In genomic region chr2:241775223-241776177, GRCh38 we compare ENCODE assay signal across 16 cellular contexts. TPM values are rescaled to one million over a fixed set of nuclear protein-coding genes. Genes with fewer than 3 reads are reported as not detected.
DNase-seq lines count a peak whose midpoint lies in the region; ATAC-seq and TF ChIP-seq lines count a peak whose summit lies in the region.
"Had no signal": no experiment of that assay in that cellular context is flagged by ENCODE, and none has a peak within 500 bp of the region (broad histone marks: within the 10 kb centered on the region; RNA-seq: fewer than 3 reads in every experiment).

No MANE protein-coding gene starts in this region.

- H2AK5ac ChIP-seq in mesendoderm (ENCODE audit: low read length): no peak overlapping the region

- WGBS in mesendoderm (ENCODE audit: extremely low coverage, insufficient coverage, low lambda C conversion rate): no CpG with 5 or more reads among the region's 34 CpGs

- H3K27ac ChIP-seq in mesendoderm (ENCODE audit: low read depth, low read length): no peak overlapping the region
- H3K27ac ChIP-seq: ascending aorta had no signal

- H2BK5ac ChIP-seq in mesendoderm (ENCODE audit: low read length): no peak overlapping the region

- TF ChIP-seq CTCF in natural killer cell (IDR thresholded peaks at IDR 0.05): no peak

- H3K4me1 Mint-ChIP-seq in natural killer cell treated with Interleukin-12 subunit alpha and Interleukin-12 subunit beta and Interleukin-15 and Interleukin-18, amount 100 ng/mL, for 72 hours (ENCODE audit: low read depth in 2 of 2): peaks cover 7 to 15% of the 10 kb centered on the region in 2 donors
- H3K4me1 Mint-ChIP-seq in natural killer cell: peaks cover 0 to 5% of the 10 kb centered on the region in 2 donors
- H3K4me1 Mint-ChIP-seq in T-helper 17 cell: peaks cover 10% of the 10 kb centered on the region
- H3K4me1 Mint-ChIP-seq in activated CD4-positive, alpha-beta T cell treated with anti-CD3 and anti-CD28 coated beads, Interleukin-2, amount 10 ng/mL, durations not matched to agents 24 days and 14 days: peaks cover 10% of the 10 kb centered on the region

- no peak for DNase-seq in natural killer cell treated with Interleukin-12 subunit alpha and Interleukin-12 subunit beta and Interleukin-15 and Interleukin-18, amount 100 ng/mL, for 72 hours (ENCODE audit: low spot score)
- no peak for DNase-seq in natural killer cell
- DNase-seq in T-helper 17 cell: no peak
- DNase-seq in mesendoderm: no peak
- no peak for DNase-seq in occipital lobe (lab: John Stamatoyannopoulos, UW)
- no peak for DNase-seq in activated CD4-positive, alpha-beta T cell treated with anti-CD3 and anti-CD28 coated beads, Interleukin-2, amount 10 ng/mL, durations not matched to agents 24 days and 14 days
- no peak for DNase-seq in SIG-M5 treated with dmso at 0.1 percent for 504 hours (lab: John Stamatoyannopoulos, UW; ENCODE audit: unreplicated experiment)
- DNase-seq: activated CD8-positive, alpha-beta T cell treated with anti-CD3 and anti-CD28 coated beads for 36 hours; NCI-H510A treated with DMSO at 0.1 percent for 48 hours had no signal

- H3K4me2 ChIP-seq in mesendoderm (ENCODE audit: low read length): no peak overlapping the region

- H3K9ac ChIP-seq in mesendoderm (ENCODE audit: low read length): no peak overlapping the region

- peak; percentile 6 to 21 for ATAC-seq in natural killer cell treated with Interleukin-12 subunit alpha and Interleukin-12 subunit beta and Interleukin-15 and Interleukin-18, amount 100 ng/mL, for 72 hours
- ATAC-seq in natural killer cell (no peak), T-helper 17 cell (no peak), HG02973 (IDR thresholded peaks at IDR 0.05; ENCODE audit: unreplicated experiment) (no peak)
- ATAC-seq: activated CD8-positive, alpha-beta T cell treated with anti-CD3 and anti-CD28 coated beads for 36 hours; naive thymus-derived CD4-positive, alpha-beta T cell; stimulated activated memory B cell treated with anti-CD40 and anti-IgM and Interleukin-4, amounts not matched to agents 10 μg/mL and 1 μg/mL and 100 μg/mL, for 72 hours had no signal

- H3K18ac ChIP-seq in mesendoderm (ENCODE audit: low read length): no peak overlapping the region

- H3K56ac ChIP-seq in mesendoderm (ENCODE audit: low read length): peak overlapping the region; percentile 42

- no peaks in the 10 kb centered on the region for H3K27me3 Mint-ChIP-seq in natural killer cell treated with Interleukin-12 subunit alpha and Interleukin-12 subunit beta and Interleukin-15 and Interleukin-18, amount 100 ng/mL, for 72 hours
- H3K27me3 Mint-ChIP-seq in natural killer cell (ENCODE audit: low read depth in 2 of 2) (peaks cover 8 to 14% of the 10 kb centered on the region in 2 donors), T-helper 17 cell (no peaks in the 10 kb centered on the region)
- no peaks in the 10 kb centered on the region for H3K27me3 Mint-ChIP-seq in activated CD4-positive, alpha-beta T cell treated with anti-CD3 and anti-CD28 coated beads, Interleukin-2, amount 10 ng/mL, durations not matched to agents 24 days and 14 days
- H3K27me3 Mint-ChIP-seq: activated CD8-positive, alpha-beta T cell treated with anti-CD3 and anti-CD28 coated beads for 36 hours; naive thymus-derived CD4-positive, alpha-beta T cell had no signal

- no peak overlapping the region for H3K4me3 ChIP-seq in mesendoderm (ENCODE audit: low read length)
- H3K4me3 ChIP-seq: ascending aorta had no signal

- no peak overlapping the region for H4K5ac ChIP-seq in mesendoderm (ENCODE audit: low read length)

- H3K36me3 ChIP-seq in mesendoderm (ENCODE audit: control insufficient read depth, insufficient read depth, low read length): no peaks in the 10 kb centered on the region
- H3K36me3 ChIP-seq: ascending aorta had no signal

- H2BK15ac ChIP-seq in mesendoderm (replicated peaks; ENCODE audit: low read depth): no peak overlapping the region

- H3K4me1 ChIP-seq in mesendoderm (ENCODE audit: control insufficient read depth, low read depth, low read length): peaks cover 4% of the 10 kb centered on the region
- H3K4me1 ChIP-seq: ascending aorta had no signal

- H3K23ac ChIP-seq in mesendoderm (ENCODE audit: low read length): no peak overlapping the region

- H3K27me3 ChIP-seq in mesendoderm (ENCODE audit: insufficient read depth, low read length, poor library complexity): no peaks in the 10 kb centered on the region

- H3K4me3 Mint-ChIP-seq in natural killer cell treated with Interleukin-12 subunit alpha and Interleukin-12 subunit beta and Interleukin-15 and Interleukin-18, amount 100 ng/mL, for 72 hours: no peak overlapping the region
- no peak overlapping the region for H3K4me3 Mint-ChIP-seq in natural killer cell
- H3K4me3 Mint-ChIP-seq in T-helper 17 cell: no peak overlapping the region
- no peak overlapping the region for H3K4me3 Mint-ChIP-seq in activated CD4-positive, alpha-beta T cell treated with anti-CD3 and anti-CD28 coated beads, Interleukin-2, amount 10 ng/mL, durations not matched to agents 24 days and 14 days
- H3K4me3 Mint-ChIP-seq: activated CD8-positive, alpha-beta T cell treated with anti-CD3 and anti-CD28 coated beads for 36 hours; CD14-positive monocyte; HFFc6; naive thymus-derived CD4-positive, alpha-beta T cell; stimulated activated memory B cell treated with anti-CD40 and anti-IgM and Interleukin-4, amounts not matched to agents 10 μg/mL and 1 μg/mL and 100 μg/mL, for 72 hours had no signal

- H3K9me3 ChIP-seq in T-helper 17 cell (ENCODE audit: control insufficient read depth, low read length, poor library complexity, severe bottlenecking): no peaks in the 10 kb centered on the region
- H3K9me3 ChIP-seq: ascending aorta had no signal

- no peaks in the 10 kb centered on the region for H3K36me3 Mint-ChIP-seq in natural killer cell treated with Interleukin-12 subunit alpha and Interleukin-12 subunit beta and Interleukin-15 and Interleukin-18, amount 100 ng/mL, for 72 hours
- H3K36me3 Mint-ChIP-seq in natural killer cell: no peaks in the 10 kb centered on the region
- H3K36me3 Mint-ChIP-seq in T-helper 17 cell (ENCODE audit: low read depth): no peaks in the 10 kb centered on the region
- no peaks in the 10 kb centered on the region for H3K36me3 Mint-ChIP-seq in activated CD4-positive, alpha-beta T cell treated with anti-CD3 and anti-CD28 coated beads, Interleukin-2, amount 10 ng/mL, durations not matched to agents 24 days and 14 days (ENCODE audit: low read depth)
- H3K36me3 Mint-ChIP-seq: CD14-positive monocyte; naive thymus-derived CD4-positive, alpha-beta T cell; stimulated activated memory B cell treated with anti-CD40 and anti-IgM and Interleukin-4, amounts not matched to agents 10 μg/mL and 1 μg/mL and 100 μg/mL, for 72 hours had no signal

- H2BK120ac ChIP-seq in mesendoderm (ENCODE audit: low read depth, low read length): no peak overlapping the region

- no peak overlapping the region for H3K27ac Mint-ChIP-seq in natural killer cell treated with Interleukin-12 subunit alpha and Interleukin-12 subunit beta and Interleukin-15 and Interleukin-18, amount 100 ng/mL, for 72 hours
- H3K27ac Mint-ChIP-seq in natural killer cell: no peak overlapping the region
- peak overlapping the region; percentile 39 for H3K27ac Mint-ChIP-seq in T-helper 17 cell
- H3K27ac Mint-ChIP-seq in activated CD4-positive, alpha-beta T cell treated with anti-CD3 and anti-CD28 coated beads, Interleukin-2, amount 10 ng/mL, durations not matched to agents 24 days and 14 days: no peak overlapping the region
- H3K27ac Mint-ChIP-seq: activated CD8-positive, alpha-beta T cell treated with anti-CD3 and anti-CD28 coated beads for 36 hours; CD14-positive monocyte; HFFc6; naive thymus-derived CD4-positive, alpha-beta T cell; stimulated activated memory B cell treated with anti-CD40 and anti-IgM and Interleukin-4, amounts not matched to agents 10 μg/mL and 1 μg/mL and 100 μg/mL, for 72 hours had no signal

- intact Hi-C loops in natural killer cell (cut with micrococcal nuclease): no loop called here
- intact Hi-C loops in activated CD4-positive, alpha-beta T cell treated with anti-CD3 and anti-CD28 coated beads, Interleukin-2, amount 10 ng/mL, durations not matched to agents 24 days and 14 days (cut with micrococcal nuclease): no loop called here

- no peaks in the 10 kb centered on the region for H3K9me3 Mint-ChIP-seq in natural killer cell treated with Interleukin-12 subunit alpha and Interleukin-12 subunit beta and Interleukin-15 and Interleukin-18, amount 100 ng/mL, for 72 hours
- H3K9me3 Mint-ChIP-seq in natural killer cell: no peaks in the 10 kb centered on the region
- H3K9me3 Mint-ChIP-seq in activated CD4-positive, alpha-beta T cell treated with anti-CD3 and anti-CD28 coated beads, Interleukin-2, amount 10 ng/mL, durations not matched to agents 24 days and 14 days: no peaks in the 10 kb centered on the region
- H3K9me3 Mint-ChIP-seq: activated CD8-positive, alpha-beta T cell treated with anti-CD3 and anti-CD28 coated beads for 36 hours; HFFc6; stimulated activated memory B cell treated with anti-CD40 and anti-IgM and Interleukin-4, amounts not matched to agents 10 μg/mL and 1 μg/mL and 100 μg/mL, for 72 hours had no signal

- no peak overlapping the region for H4K8ac ChIP-seq in mesendoderm (ENCODE audit: low read depth, low read length)

- no peaks in the 10 kb centered on the region for H3K79me1 ChIP-seq in mesendoderm (ENCODE audit: low read length)

- H3K79me2 ChIP-seq in mesendoderm (ENCODE audit: control insufficient read depth, insufficient read depth, low read length): no peaks in the 10 kb centered on the region

- no peak overlapping the region for H3K4ac ChIP-seq in mesendoderm (ENCODE audit: low read depth, low read length)

RNA-seq across cellular contexts. Expression of gene GAL3ST2, which starts 1.1 kb away (rescaled TPM):
- total RNA-seq in natural killer cell treated with Interleukin-12 subunit alpha and Interleukin-12 subunit beta and Interleukin-15 and Interleukin-18, amount 100 ng/mL, for 72 hours: 1 to 10 TPM in 1 of 2 donors, under 1 TPM in 1; 0.83 to 2.8 TPM
- total RNA-seq in natural killer cell (under 1 TPM in 1 of 3 donors, not detected in 2; 0.88 TPM), T-helper 17 cell (1 to 10 TPM; 2.2 to 2.4 TPM), occipital lobe (0.16 TPM)
- not detected for polyA plus RNA-seq in mesendoderm (2013, experiment 1 of 2)
- polyA plus RNA-seq in mesendoderm (2013, experiment 2 of 2): 0.04 TPM
- 0.52 and 1.2 TPM in 2 replicates for total RNA-seq in activated CD4-positive, alpha-beta T cell treated with anti-CD3 and anti-CD28 coated beads, Interleukin-2, amount 10 ng/mL, durations not matched to agents 24 days and 14 days
- total RNA-seq: ascending aorta, M059J had no signal
- polyA plus RNA-seq: CD14-positive monocyte; naive thymus-derived CD4-positive, alpha-beta T cell had no signal

RNA-seq across cellular contexts. Expression of gene NEU4, which starts 33.5 kb away (rescaled TPM):
- total RNA-seq in natural killer cell treated with Interleukin-12 subunit alpha and Interleukin-12 subunit beta and Interleukin-15 and Interleukin-18, amount 100 ng/mL, for 72 hours: 1 to 10 TPM in 1 of 2 donors, under 1 TPM in 1; 0.86 to 3.8 TPM
- total RNA-seq in natural killer cell (1 to 10 TPM in 2 of 3 donors, under 1 TPM in 1; 0.39 to 6.6 (median 2.2) TPM), T-helper 17 cell (1 to 10 TPM; 4.1 to 9.4 TPM), occipital lobe (0.31 TPM)
- polyA plus RNA-seq in mesendoderm (2013, experiment 1 of 2): 0.04 TPM
- polyA plus RNA-seq in mesendoderm (2013, experiment 2 of 2): 0.04 TPM
- 1.0 and 1.2 TPM in 2 replicates for total RNA-seq in activated CD4-positive, alpha-beta T cell treated with anti-CD3 and anti-CD28 coated beads, Interleukin-2, amount 10 ng/mL, durations not matched to agents 24 days and 14 days
- total RNA-seq: ascending aorta, M059J had no signal
- polyA plus RNA-seq: naive thymus-derived CD4-positive, alpha-beta T cell had no signal

RNA-seq across cellular contexts. Expression of gene D2HGDH, which starts 41.1 kb away (rescaled TPM):
- total RNA-seq in natural killer cell treated with Interleukin-12 subunit alpha and Interleukin-12 subunit beta and Interleukin-15 and Interleukin-18, amount 100 ng/mL, for 72 hours: 10 to 100 TPM; 36.6 to 60.1 TPM
- total RNA-seq in natural killer cell (10 to 100 TPM; 28.9 to 45.5 (median 43.4) TPM), T-helper 17 cell (10 to 100 TPM; 28.0 to 32.6 TPM), occipital lobe (8.0 TPM)
- 1.6 TPM for polyA plus RNA-seq in mesendoderm (2013, experiment 1 of 2)
- polyA plus RNA-seq in mesendoderm (2013, experiment 2 of 2): 1.9 TPM
- total RNA-seq in activated CD4-positive, alpha-beta T cell treated with anti-CD3 and anti-CD28 coated beads, Interleukin-2, amount 10 ng/mL, durations not matched to agents 24 days and 14 days: 34.2 and 40.4 TPM in 2 replicates

Comparison
In these comparisons a context has a peak if more than half of its experiments do, and no peak if none do; other contexts are left out.
1. ATAC-seq: peak in natural killer cell treated with Interleukin-12 subunit alpha and Interleukin-12 subunit beta and Interleukin-15 and Interleukin-18, amount 100 ng/mL, for 72 hours (2 of 2); none in natural killer cell (0 of 3), T-helper 17 cell (single experiment) and HG02973 (single experiment).